Comparison of ENCODE assay signal across 9 cellular contexts in genomic region chr4:3791910-3792542, GRCh38. TPM values are rescaled to one million over a fixed set of nuclear protein-coding genes. Genes with fewer than 3 reads are reported as not detected.
DNase-seq lines count a peak whose midpoint lies in the region; ATAC-seq, FAIRE-seq and TF ChIP-seq lines count a peak whose summit lies in the region.
"Had no signal": no experiment of that assay in that cellular context is flagged by ENCODE, and none has a peak within 500 bp of the region (broad histone marks: within the 10 kb centered on the region; RNA-seq: fewer than 3 reads in every experiment).

No MANE protein-coding gene starts in this region.

- peak; percentile 49 for DNase-seq in AG08395 (ENCODE audit: low spot score)
- peak; percentile 13 for DNase-seq in HT1080 (ENCODE audit: low read depth)
- peak; percentile 73 for DNase-seq in astrocyte of the hippocampus (ENCODE audit: low read depth, low spot score)
- DNase-seq in left lung, result peak in 1 of 2 donors; percentile 70
- no peak for DNase-seq in posterior vena cava (ENCODE audit: low spot score)
- DNase-seq in D721Med (ENCODE audit: insufficient read length, low spot score), result no peak
- DNase-seq in tibial nerve (ENCODE audit: low spot score in 2 of 2), result no peak
- DNase-seq: GF-D8 had no signal

- H3K27me3 ChIP-seq in left lung, result peaks cover 0 to 33% of the 10 kb centered on the region in 2 donors
- no peaks in the 10 kb centered on the region for H3K27me3 ChIP-seq in tibial nerve

- H3K27ac ChIP-seq in left lung (no peak overlapping the region), tibial nerve (no peak overlapping the region)

- H3K4me1 ChIP-seq in left lung, result no peaks in the 10 kb centered on the region
- H3K4me1 ChIP-seq in tibial nerve, result no peaks in the 10 kb centered on the region

- TF ChIP-seq CTCF in left lung (IDR thresholded peaks at IDR 0.05) (no peak), D721Med (IDR thresholded peaks at IDR 0.05; ENCODE audit: insufficient read depth, missing control alignments) (no peak), tibial nerve (IDR thresholded peaks at IDR 0.05) (no peak)

- H3K9me3 ChIP-seq in left lung (peaks cover 0 to 16% of the 10 kb centered on the region in 2 donors), tibial nerve (peaks cover 0 to 38% (median 5%) of the 10 kb centered on the region in 4 donors)

- TF ChIP-seq POLR2A in tibial nerve (IDR thresholded peaks at IDR 0.05), result no peak

- H3K4me3 ChIP-seq in left lung, result no peak overlapping the region
- no peak overlapping the region for H3K4me3 ChIP-seq in tibial nerve

- no peak for TF ChIP-seq EP300 in tibial nerve (IDR thresholded peaks at IDR 0.05)

- ATAC-seq in left lung (peak; percentile 86), HG03342 (IDR thresholded peaks at IDR 0.05; ENCODE audit: unreplicated experiment) (no peak)

- 18 to 22% methylated on average over 10 to 13 of the region's 13 CpGs for WGBS in tibial nerve, 2 donors

- intact Hi-C loops in left lung (cut with DNase I), result no loop called here
- intact Hi-C loops in posterior vena cava (cut with DNase I), result no loop called here

- no peaks in the 10 kb centered on the region for H3K36me3 ChIP-seq in left lung
- H3K36me3 ChIP-seq in tibial nerve, result no peaks in the 10 kb centered on the region

- no peak for FAIRE-seq in D721Med (lab: Jason Lieb, UNC)

RNA-seq across cellular contexts. Expression of gene ADRA2C, which starts 25.8 kb away (rescaled TPM):
- total RNA-seq in HT1080 (2014; rRNA removed; shearing (Covaris generic)), result 0.10 and 0.58 TPM in 2 replicates
- 0.42 and 0.43 TPM in 2 replicates for polyA plus RNA-seq in HT1080 (2015; cell fraction: cytosol; rRNA removed)
- 0.35 TPM in 1 of 2 replicates, not detected in the other for polyA plus RNA-seq in HT1080 (2015; cell fraction: nucleus; rRNA removed)
- total RNA-seq in left lung (1 to 10 TPM; 1.4 to 3.2 TPM), posterior vena cava (10 to 100 TPM; 56.4 to 61.5 TPM), tibial nerve (10 to 100 TPM in 2 of 4 donors, 1 to 10 TPM in 2; 3.1 to 13.2 (median 7.5) TPM)

Comparison
In these comparisons a context has a peak if more than half of its experiments do, and no peak if none do; other contexts are left out.
1. DNase-seq: peak in AG08395 (single experiment), HT1080 (single experiment) and astrocyte of the hippocampus (single experiment); none in posterior vena cava (single experiment), D721Med (single experiment) and tibial nerve (0 of 2).
2. RNA of gene ADRA2C, which starts 25.8 kb away (total RNA-seq): 56.4 to 61.5 TPM in posterior vena cava; 3.1 to 13.2 TPM in tibial nerve, 1.4 to 3.2 TPM in left lung and 0.10 to 0.58 TPM in HT1080; every median in the first group is over 4 times any median in the second.